In the genomic region with DNA sequence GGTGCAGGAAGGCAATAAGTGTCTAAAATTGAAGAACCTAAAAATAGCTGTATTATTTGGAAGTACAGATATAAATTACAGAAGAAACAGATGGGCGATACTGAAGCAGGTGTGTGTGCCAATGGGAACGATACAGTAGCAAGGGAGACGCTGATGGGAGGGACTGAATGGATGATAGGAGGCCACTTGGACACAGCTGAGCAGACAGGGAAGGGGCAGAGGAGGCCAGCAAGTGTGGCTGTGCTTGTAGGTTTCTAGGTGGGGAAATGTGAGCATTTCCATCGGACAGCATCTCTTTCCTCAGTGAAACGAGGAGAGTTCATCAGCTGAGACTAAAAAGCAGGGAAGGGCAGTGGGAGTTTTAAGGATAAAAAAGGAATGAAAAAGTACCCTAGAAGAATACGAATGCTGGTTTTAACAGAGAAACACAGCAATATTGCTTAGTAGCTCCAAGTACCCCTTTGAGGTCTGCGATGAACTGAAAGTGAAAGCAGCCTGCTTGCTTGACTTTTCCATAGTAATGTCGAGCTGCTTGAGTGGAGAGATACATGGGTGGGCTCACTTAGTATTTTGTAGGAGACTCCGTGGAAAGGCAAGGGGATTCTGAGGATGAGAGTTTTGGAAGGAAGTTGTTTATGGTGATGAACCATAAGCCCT, we compare ENCODE assay signal across 8 cellular contexts.
DNase-seq lines count a peak whose midpoint lies in the region; ATAC-seq, FAIRE-seq and TF ChIP-seq lines count a peak whose summit lies in the region.

No MANE protein-coding gene starts in this region.

- TF ChIP-seq RAD21 in H1 (IDR thresholded peaks at IDR 0.05 in 1 of 2, conservative IDR thresholded peaks at IDR 0.05 in 1 of 2; ENCODE audit: low read depth in 2 of 2, low read length in 2 of 2), result no peak

- TF ChIP-seq CTCF in GM12875 (IDR thresholded peaks at IDR 0.05; ENCODE audit: borderline replicate concordance, insufficient read depth, low read depth, low read length) (no peak), H9 (conservative IDR thresholded peaks at IDR 0.05) (no peak), H1 (IDR thresholded peaks at IDR 0.05; ENCODE audit: control extremely low read depth in 1 of 3, insufficient read depth in 1 of 3, low read depth in 1 of 3, low read length in 3 of 3) (no peak)

- no peak overlapping the region for H4K5ac ChIP-seq in H9 (ENCODE audit: insufficient read length, low read depth, low read length)
- H4K5ac ChIP-seq in H1 (ENCODE audit: insufficient read length, low read depth, low read length), result no peak overlapping the region

- peaks cover 0 to 7% (median 2%) of the 10 kb centered on the region in 3 experiments; a peak in 5 of 7 replicates for H3K36me3 Mint-ChIP-seq in H9 (ENCODE audit: insufficient read depth in 1 of 3, low read depth in 3 of 3)

- H4K20me1 ChIP-seq in H9 (ENCODE audit: control insufficient read depth, insufficient read depth, insufficient read length) (no peaks in the 10 kb centered on the region), H1 (replicated peaks in 1 of 2; ENCODE audit: control insufficient read depth in 1 of 2, insufficient read depth in 2 of 2, low read length in 2 of 2) (no peaks in the 10 kb centered on the region)

- H3K27ac ChIP-seq in H9 (ENCODE audit: insufficient read length, low read depth, low read length) (no peak overlapping the region), H1 (ENCODE audit: low read depth, low read length) (no peak overlapping the region)

- H4K8ac ChIP-seq in H9 (replicated peaks; ENCODE audit: insufficient read length, low read depth, low read length) (no peak overlapping the region), H1 (ENCODE audit: extremely low read depth, insufficient read depth, low read length) (no peak overlapping the region)

- peaks cover 9% of the 10 kb centered on the region for H3K27me3 Mint-ChIP-seq in H9 (ENCODE audit: low read depth)

- ATAC-seq in HG03520 (IDR thresholded peaks at IDR 0.05; ENCODE audit: unreplicated experiment), result no peak
- ATAC-seq in HG03097 (IDR thresholded peaks at IDR 0.05; ENCODE audit: low FRiP score, unreplicated experiment), result no peak

- no peak for TF ChIP-seq EP300 in H1 (IDR thresholded peaks at IDR 0.05; ENCODE audit: borderline replicate concordance in 1 of 2, low read depth in 2 of 2, low read length in 2 of 2)

- H3K56ac ChIP-seq in H9 (ENCODE audit: insufficient read length, low read depth, low read length) (no peak overlapping the region), H1 (replicated peaks; ENCODE audit: insufficient read length, low read depth, low read length) (no peak overlapping the region)

- DNase-seq in H9 (no peak), NCI-H69 (lab: John Stamatoyannopoulos, UW) (peak; percentile 28), H1 (ENCODE audit: low read depth in 1 of 2, low spot score in 2 of 2) (no peak), amniotic stem cell (lab: John Stamatoyannopoulos, UW) (no peak)
- DNase-seq in stimulated activated CD4-positive, alpha-beta T cell treated with anti-CD3 and anti-CD28 coated beads, Interleukin-4, amount 100 ng/mL, for 24 hours, result peak; percentile 35

- H3K4me2 ChIP-seq in H9 (ENCODE audit: insufficient read depth, insufficient read length, low read length) (no peak overlapping the region), H1 (ENCODE audit: insufficient read depth in 1 of 2, low read depth in 2 of 2, low read length in 2 of 2) (no peak overlapping the region)

- H3K23me2 ChIP-seq in H9 (ENCODE audit: insufficient read length, low read depth, low read length, poor library complexity, severe bottlenecking) (no peaks in the 10 kb centered on the region), H1 (ENCODE audit: low read depth, low read length) (no peaks in the 10 kb centered on the region)

- no peak for FAIRE-seq in H1 (lab: Jason Lieb, UNC)

- H4K91ac ChIP-seq in H9 (ENCODE audit: insufficient read length, low read depth, low read length), result no peak overlapping the region
- no peak overlapping the region for H4K91ac ChIP-seq in H1 (replicated peaks; ENCODE audit: insufficient read length, low read length)

- H2BK15ac ChIP-seq in H9 (ENCODE audit: low read depth, low read length), result no peak overlapping the region
- H2BK15ac ChIP-seq in H1 (ENCODE audit: low read length), result no peak overlapping the region

- H3K14ac ChIP-seq in H9 (ENCODE audit: insufficient read depth, low read length) (no peak overlapping the region), H1 (ENCODE audit: insufficient read length) (no peak overlapping the region)

- TF ChIP-seq POLR2A in H1 (IDR thresholded peaks at IDR 0.05; ENCODE audit: control extremely low read depth in 1 of 2, low read depth in 2 of 2, low read length in 2 of 2), result no peak

- peaks cover 0 to 2% of the 10 kb centered on the region in 2 experiments; a peak in 2 of 5 replicates for H3K9me3 Mint-ChIP-seq in H9

- no peak overlapping the region for H2AK5ac ChIP-seq in H9 (ENCODE audit: insufficient read length, low read length)
- H2AK5ac ChIP-seq in H1 (ENCODE audit: low read depth, low read length), result 0 out of 2 replicates have a peak overlapping the region, but pooled peaks have one; percentile 47

- H3K4me3 ChIP-seq in GM12875 (ENCODE audit: low read depth, low read length) (peak overlapping the region; percentile 29), H1 (ENCODE audit: extremely low read depth in 1 of 4, insufficient read depth in 2 of 4, low read depth in 3 of 4, low read length in 4 of 4) (no peak overlapping the region)

- peaks cover 18% of the 10 kb centered on the region; the same call in 1 of the 2 replicates for H3K4me1 ChIP-seq in H9 (ENCODE audit: insufficient read depth, low read length)
- peaks cover 5 to 16% (median 10%) of the 10 kb centered on the region in 4 experiments; a peak in 6 of 7 replicates for H3K4me1 ChIP-seq in H1 (replicated peaks in 1 of 4; ENCODE audit: control insufficient read depth in 3 of 4, insufficient read depth in 4 of 4, low read length in 3 of 4)

- no peaks in the 10 kb centered on the region for H3K36me3 ChIP-seq in H1 (ENCODE audit: control insufficient read depth in 2 of 4, insufficient read depth in 4 of 4, low read length in 3 of 4)

- H3K4me1 Mint-ChIP-seq in H9, result no peaks in the 10 kb centered on the region

- H3K9me3 ChIP-seq in H9 (ENCODE audit: control insufficient read depth, low read depth, low read length), result no peaks in the 10 kb centered on the region
- no peaks in the 10 kb centered on the region for H3K9me3 ChIP-seq in H1 (ENCODE audit: insufficient read depth in 2 of 2, low read depth in 1 of 2, low read length in 1 of 2)

- no peak overlapping the region for H3T11ph ChIP-seq in H9 (ENCODE audit: low read length)

- H3K23ac ChIP-seq in H9 (ENCODE audit: insufficient read length, low read depth, low read length) (no peak overlapping the region), H1 (ENCODE audit: insufficient read length) (no peak overlapping the region)

- H3K27ac Mint-ChIP-seq in H9, result no peak overlapping the region

- POLR2A ChIA-PET in H1 (lab: Charles Lee; ENCODE audit: partially characterized antibody), result no interaction called here

- H3K27me3 ChIP-seq in H9 (ENCODE audit: insufficient read depth, low read length) (no peaks in the 10 kb centered on the region; the same call in 1 of the 2 replicates), H1 (replicated peaks in 1 of 4; ENCODE audit: control insufficient read depth in 3 of 4, extremely low read depth in 1 of 4, insufficient read depth in 3 of 4, low read length in 3 of 4) (peaks cover 0 to 4% (median 0%) of the 10 kb centered on the region in 4 experiments; a peak in 1 of 7 replicates)

- H2BK120ac ChIP-seq in H9 (ENCODE audit: low read depth, low read length, poor library complexity, severe bottlenecking) (peak overlapping the region; percentile 19), H1 (replicated peaks; ENCODE audit: low read depth, low read length) (peak overlapping the region; percentile 13)

- H3K79me2 ChIP-seq in H9 (ENCODE audit: insufficient read depth, low read length) (no peaks in the 10 kb centered on the region), H1 (ENCODE audit: control insufficient read depth in 1 of 2, insufficient read depth in 2 of 2, low read length in 2 of 2) (no peaks in the 10 kb centered on the region)

- no peak overlapping the region for H2BK5ac ChIP-seq in H9 (ENCODE audit: insufficient read length, low read length)
- H2BK5ac ChIP-seq in H1 (ENCODE audit: low read depth, low read length), result no peak overlapping the region

- H3K79me1 ChIP-seq in H9 (ENCODE audit: insufficient read depth, low read depth, low read length, poor library complexity, severe bottlenecking), result no peaks in the 10 kb centered on the region
- H3K79me1 ChIP-seq in H1 (ENCODE audit: low read depth, low read length), result no peaks in the 10 kb centered on the region

- H3K9ac ChIP-seq in H9 (ENCODE audit: extremely low read depth, insufficient read length, low read length), result no peak overlapping the region
- no peak overlapping the region for H3K9ac ChIP-seq in H1 (replicated peaks in 1 of 4; ENCODE audit: extremely low read depth in 1 of 4, low read depth in 3 of 4, low read length in 3 of 4)

- WGBS in H9 (ENCODE audit: extremely low coverage, insufficient read length, low lambda C conversion rate), result no CpG with 5 or more reads among the region's 9 CpGs
- WGBS in H1 (ENCODE audit: extremely low coverage in 1 of 2, insufficient coverage in 1 of 2, insufficient read length in 1 of 2, insufficient replicate concordance in 2 of 2, low coverage in 1 of 2, low lambda C conversion rate in 2 of 2, missing lambda C conversion rate in 1 of 2), 2 experiments, result 90% methylated on average over 9 of the region's 9 CpGs; no CpG with 5 or more reads in 1 of the 2 experiments

- H2BK12ac ChIP-seq in H9 (ENCODE audit: insufficient read length, low read depth, low read length), result no peak overlapping the region
- H2BK12ac ChIP-seq in H1 (ENCODE audit: low read depth, low read length), result peak overlapping the region; percentile 4; the same call in 1 of the 2 replicates

- H3K4ac ChIP-seq in H9 (ENCODE audit: low read depth, low read length) (no peak overlapping the region), H1 (replicated peaks; ENCODE audit: insufficient read length, low read depth, low read length) (no peak overlapping the region)

- H3K18ac ChIP-seq in H9 (ENCODE audit: insufficient read length, low read depth, low read length) (no peak overlapping the region), H1 (ENCODE audit: extremely low read depth, low read length) (no peak overlapping the region)

- H2AFZ ChIP-seq in H9 (ENCODE audit: low read length) (no peak overlapping the region), H1 (ENCODE audit: low read length) (no peak overlapping the region)

- no peak overlapping the region for H3K4me3 Mint-ChIP-seq in H9

- CTCF ChIA-PET in H1 (lab: Charles Lee; ENCODE audit: partially characterized antibody), result interaction anchor here (0.7 to 4.7 kb wide), 7 partner anchors 13 to 297 kb away, joined by 3 to 18 read pairs (median 3); no protein-coding TSS in a partner anchor

- H2BK20ac ChIP-seq in H9 (ENCODE audit: low read depth, low read length, poor library complexity, severe bottlenecking) (no peak overlapping the region), H1 (ENCODE audit: low read length) (no peak overlapping the region)

TF ChIP-seq in H1, 55 proteins besides CTCF, POLR2A, EP300 and RAD21 (continues in another document):
- TF ChIP-seq RFX5 (IDR thresholded peaks at IDR 0.05; ENCODE audit: borderline replicate concordance, low read depth, low read length), result no peak
- TF ChIP-seq KDM4A (IDR thresholded peaks at IDR 0.05; ENCODE audit: low read depth, low read length, severe bottlenecking), result peak; percentile 0
- TF ChIP-seq CEBPB (IDR thresholded peaks at IDR 0.05; ENCODE audit: low read depth, low read length), result no peak

Comparison
In these comparisons a context has a peak if more than half of its experiments do, and no peak if none do; other contexts are left out.
1. DNase-seq: peak in NCI-H69 (single experiment) and stimulated activated CD4-positive, alpha-beta T cell treated with anti-CD3 and anti-CD28 coated beads, Interleukin-4, amount 100 ng/mL, for 24 hours (single experiment); none in H9 (single experiment), H1 (0 of 2) and amniotic stem cell (single experiment).